ENCODE assay signal across 9 cellular contexts in genomic region chr17:1367351-1367745, GRCh38. TPM values are rescaled to one million over a fixed set of nuclear protein-coding genes. Genes with fewer than 3 reads are reported as not detected.
A peak's percentile ranks its signal among the peaks of the same experiment; 100 is the strongest.
DNase-seq lines count a peak whose midpoint lies in the region; ATAC-seq, FAIRE-seq and TF ChIP-seq lines count a peak whose summit lies in the region.
"Had no signal": no experiment of that assay in that cellular context is flagged by ENCODE, and none has a peak within 500 bp of the region (broad histone marks: within the 10 kb centered on the region; RNA-seq: fewer than 3 reads in every experiment).

No MANE protein-coding gene starts in this region.

- H3K9me3 Mint-ChIP-seq in activated naive CD4-positive, alpha-beta T cell treated with anti-CD3 and anti-CD28 coated beads, Interleukin-2, amount 50 U/mL, for 24 hours, result no peaks in the 10 kb centered on the region
- no peaks in the 10 kb centered on the region for H3K9me3 Mint-ChIP-seq in activated T-helper 2 cell treated with anti-CD3 and anti-CD28 coated beads, Interferon-gamma antibody, Interleukin-2, Interleukin-4, amounts not matched to agents 10 μg/mL and 5 μg/mL and 100 μg/mL, durations not matched to agents 14 hours and 24 hours and 36 hours

- peak overlapping the region; percentile 49 for H3K4me3 Mint-ChIP-seq in activated naive CD4-positive, alpha-beta T cell treated with anti-CD3 and anti-CD28 coated beads, Interleukin-2, amount 50 U/mL, for 24 hours
- H3K4me3 Mint-ChIP-seq in activated T-helper 2 cell treated with anti-CD3 and anti-CD28 coated beads, Interferon-gamma antibody, Interleukin-2, Interleukin-4, amounts not matched to agents 10 μg/mL and 5 μg/mL and 100 μg/mL, durations not matched to agents 14 hours and 24 hours and 36 hours (ENCODE audit: low read depth), result no peak overlapping the region

- H3K36me3 ChIP-seq in kidney (ENCODE audit: control insufficient read depth in 1 of 2, insufficient read depth in 2 of 2, low read length in 2 of 2), result peaks cover 5 to 6% of the 10 kb centered on the region in 2 donors
- peaks cover 0 to 13% (median 5%) of the 10 kb centered on the region in 4 donors for H3K36me3 ChIP-seq in transverse colon

- no peaks in the 10 kb centered on the region for H3K27me3 Mint-ChIP-seq in activated naive CD4-positive, alpha-beta T cell treated with anti-CD3 and anti-CD28 coated beads, Interleukin-2, amount 50 U/mL, for 24 hours
- H3K27me3 Mint-ChIP-seq in activated T-helper 2 cell treated with anti-CD3 and anti-CD28 coated beads, Interferon-gamma antibody, Interleukin-2, Interleukin-4, amounts not matched to agents 10 μg/mL and 5 μg/mL and 100 μg/mL, durations not matched to agents 14 hours and 24 hours and 36 hours (ENCODE audit: low read depth), result no peaks in the 10 kb centered on the region

- peak overlapping the region in 1 of 2 donors; percentile 9 for H3K9ac ChIP-seq in kidney (ENCODE audit: low read length in 2 of 2)

- H3K4me3 ChIP-seq in kidney (ENCODE audit: low read length in 2 of 2) (no peak overlapping the region), transverse colon (no peak overlapping the region)

- peak overlapping the region; percentile 56 for H3K27ac Mint-ChIP-seq in activated naive CD4-positive, alpha-beta T cell treated with anti-CD3 and anti-CD28 coated beads, Interleukin-2, amount 50 U/mL, for 24 hours
- peak overlapping the region; percentile 24 for H3K27ac Mint-ChIP-seq in activated T-helper 2 cell treated with anti-CD3 and anti-CD28 coated beads, Interferon-gamma antibody, Interleukin-2, Interleukin-4, amounts not matched to agents 10 μg/mL and 5 μg/mL and 100 μg/mL, durations not matched to agents 14 hours and 24 hours and 36 hours

- intact Hi-C loops in activated T-helper 2 cell treated with anti-CD3 and anti-CD28 coated beads, Interferon-gamma antibody, Interleukin-2, Interleukin-4, amounts not matched to agents 10 μg/mL and 5 μg/mL and 100 μg/mL, durations not matched to agents 14 hours and 24 hours and 36 hours (cut with micrococcal nuclease), result loop anchor here (5.0 to 10.0 kb wide), 2 partner anchors 90 to 267 kb away; partner anchors contain the start of gene CRK
- intact Hi-C loops in kidney (cut with DNase I), result no loop called here
- intact Hi-C loops in transverse colon (cut with DNase I; ENCODE audit: low total_unique reads), result loop anchor here (10.0 kb wide), 1 partner anchor 147 kb away; the partner anchor contains the start of gene INPP5K

- H3K4me1 ChIP-seq in kidney (ENCODE audit: control insufficient read depth in 1 of 2, insufficient read depth in 1 of 2, low read depth in 1 of 2, low read length in 2 of 2), result peaks cover 17 to 25% of the 10 kb centered on the region in 2 donors
- H3K4me1 ChIP-seq in transverse colon, result peaks cover 28 to 84% (median 47%) of the 10 kb centered on the region in 4 donors

- no peaks in the 10 kb centered on the region for H3K27me3 ChIP-seq in transverse colon

- TF ChIP-seq POLR2A in transverse colon (IDR thresholded peaks at IDR 0.05), result no peak

- peaks cover 61% of the 10 kb centered on the region for H3K4me1 Mint-ChIP-seq in activated naive CD4-positive, alpha-beta T cell treated with anti-CD3 and anti-CD28 coated beads, Interleukin-2, amount 50 U/mL, for 24 hours
- H3K4me1 Mint-ChIP-seq in activated T-helper 2 cell treated with anti-CD3 and anti-CD28 coated beads, Interferon-gamma antibody, Interleukin-2, Interleukin-4, amounts not matched to agents 10 μg/mL and 5 μg/mL and 100 μg/mL, durations not matched to agents 14 hours and 24 hours and 36 hours (ENCODE audit: low read depth), result peaks cover 31% of the 10 kb centered on the region

- in situ Hi-C loops in transverse colon (cut with MboI; ENCODE audit: low pct_ligation_motif_present in 1 of 4, low pct_unique_long_range_greater_than_20kb in 1 of 4, low sequenced_read_pairs in 3 of 4), result loop anchor here in 2 of 4 donors (10.0 kb wide), 1 partner anchor 147 kb away; the partner anchor contains the start of gene INPP5K (in 2 of the 2)

- H3K27ac ChIP-seq in kidney (ENCODE audit: low read depth in 2 of 2, low read length in 2 of 2) (no peak overlapping the region), transverse colon (peak overlapping the region; percentile 17 to 50 (median 34))

- FAIRE-seq in kidney (lab: Jason Lieb, UNC), result no peak

- no peak for TF ChIP-seq EP300 in transverse colon (IDR thresholded peaks at IDR 0.05; ENCODE audit: low read depth)

- 63 to 67% methylated on average over 3 to 5 of the region's 5 CpGs for WGBS in transverse colon (ENCODE audit: low coverage in 1 of 2), 2 donors

- ATAC-seq in HG03439 (IDR thresholded peaks at IDR 0.05; ENCODE audit: unreplicated experiment), result no peak
- ATAC-seq in GM18907 (IDR thresholded peaks at IDR 0.05; ENCODE audit: unreplicated experiment), result no peak

- no peak for DNase-seq in activated naive CD4-positive, alpha-beta T cell (lab: John Stamatoyannopoulos, UW)
- no peak for DNase-seq in activated T-helper 2 cell treated with anti-CD3 and anti-CD28 coated beads, Interferon-gamma antibody, Interleukin-2, Interleukin-4, amounts not matched to agents 10 μg/mL and 5 μg/mL and 100 μg/mL, durations not matched to agents 14 hours and 24 hours and 36 hours (ENCODE audit: low spot score)
- DNase-seq in kidney (peak; percentile 5), transverse colon (no peak), Kasumi-1 (lab: John Stamatoyannopoulos, UW) (no peak)
- DNase-seq: posterior cingulate gyrus had no signal

- no peaks in the 10 kb centered on the region for H3K9me3 ChIP-seq in kidney (ENCODE audit: control insufficient read depth in 1 of 2, low read length in 2 of 2)
- H3K9me3 ChIP-seq in transverse colon, result no peaks in the 10 kb centered on the region

- H3K36me3 Mint-ChIP-seq in activated naive CD4-positive, alpha-beta T cell treated with anti-CD3 and anti-CD28 coated beads, Interleukin-2, amount 50 U/mL, for 24 hours, result peaks cover 11% of the 10 kb centered on the region
- H3K36me3 Mint-ChIP-seq in activated T-helper 2 cell treated with anti-CD3 and anti-CD28 coated beads, Interferon-gamma antibody, Interleukin-2, Interleukin-4, amounts not matched to agents 10 μg/mL and 5 μg/mL and 100 μg/mL, durations not matched to agents 14 hours and 24 hours and 36 hours (ENCODE audit: low read depth), result peaks cover 41% of the 10 kb centered on the region

- no peak for TF ChIP-seq CTCF in kidney (IDR thresholded peaks at IDR 0.05; ENCODE audit: borderline replicate concordance, extremely low read depth, insufficient read depth)
- TF ChIP-seq CTCF in transverse colon (IDR thresholded peaks at IDR 0.05), result no peak

RNA-seq across cellular contexts. Expression of gene YWHAE, which starts 32.7 kb away (rescaled TPM):
- 499 and 501 TPM in 2 replicates for total RNA-seq in activated T-helper 2 cell treated with anti-CD3 and anti-CD28 coated beads, Interferon-gamma antibody, Interleukin-2, Interleukin-4, amounts not matched to agents 10 μg/mL and 5 μg/mL and 100 μg/mL, durations not matched to agents 14 hours and 24 hours and 36 hours
- total RNA-seq in kidney, result 495 TPM
- 591 TPM for polyA plus RNA-seq in kidney (ENCODE audit: insufficient read depth, low read depth, low replicate concordance)
- 1,000 to 10,000 TPM in 1 of 4 donors, 100 to 1,000 TPM in 3; 158 to 2,397 (median 594) TPM for total RNA-seq in transverse colon

Comparison
In these comparisons a context has a peak if more than half of its experiments do, and no peak if none do; other contexts are left out.
1. H3K27ac ChIP-seq: peak in transverse colon (4 of 4); none in kidney (0 of 2).